Comparison of ENCODE assay signal across 9 cellular contexts in the genomic region with DNA sequence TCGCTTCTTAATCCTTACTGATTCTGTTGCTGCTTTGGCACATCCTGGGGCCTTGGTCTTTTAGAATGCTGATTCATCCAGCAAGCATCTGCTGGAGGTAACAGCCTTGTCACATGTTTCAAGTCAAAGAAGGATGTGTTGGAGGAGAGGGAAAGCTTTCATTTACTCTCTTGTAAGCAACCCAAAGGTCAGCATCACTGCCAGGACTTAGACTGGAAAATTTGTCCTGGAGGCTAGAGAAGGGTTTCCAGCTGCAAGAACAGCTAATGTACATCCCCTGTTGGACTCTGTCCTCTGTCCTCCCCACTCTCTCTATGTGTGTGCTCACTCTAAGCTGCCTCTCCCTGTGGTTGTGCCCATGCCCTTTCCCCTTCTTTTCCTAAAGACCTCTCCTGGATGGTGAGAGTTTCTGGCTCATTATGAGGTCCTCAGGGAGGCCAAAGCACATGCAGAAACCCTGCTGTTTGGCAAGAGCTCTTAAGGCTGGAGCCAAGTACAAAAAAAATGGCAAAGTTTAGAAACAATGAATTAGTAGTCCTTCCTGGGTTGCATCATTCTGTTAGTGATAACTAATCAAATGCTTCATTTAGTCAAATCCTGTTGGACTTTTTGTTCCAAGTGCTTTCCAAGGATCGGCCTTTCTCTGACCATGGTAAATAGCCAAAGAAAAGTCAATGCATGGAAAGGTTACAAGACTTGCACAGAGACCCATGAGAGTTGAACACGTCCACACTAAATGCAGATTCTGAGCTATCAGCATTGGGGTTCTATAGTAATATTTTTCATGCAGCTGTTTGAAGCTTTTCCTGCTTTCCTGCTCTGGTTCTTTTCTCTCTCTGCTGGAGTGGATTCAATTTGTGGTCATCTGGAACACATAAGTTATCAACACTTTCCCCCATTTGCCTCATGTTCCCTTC. TPM values are rescaled to one million over a fixed set of nuclear protein-coding genes. Genes with fewer than 3 reads are reported as not detected.
DNase-seq lines count a peak whose midpoint lies in the region; ATAC-seq and TF ChIP-seq lines count a peak whose summit lies in the region.
"Had no signal": no experiment of that assay in that cellular context is flagged by ENCODE, and none has a peak within 500 bp of the region (broad histone marks: within the 10 kb centered on the region; RNA-seq: fewer than 3 reads in every experiment).

No MANE protein-coding gene starts in this region.

- 25 to 46% methylated on average over 3 of the region's 3 CpGs for WGBS in testis, 2 donors

- no peaks in the 10 kb centered on the region for H3K4me1 ChIP-seq in testis

- no peak for TF ChIP-seq CTCF in cardiac fibroblast (IDR thresholded peaks at IDR 0.05; ENCODE audit: low read depth, low read length)
- no peak for TF ChIP-seq CTCF in testis (IDR thresholded peaks at IDR 0.05)

- no peak for ATAC-seq in HG02938 (IDR thresholded peaks at IDR 0.05; ENCODE audit: unreplicated experiment)
- ATAC-seq in GM18498 (IDR thresholded peaks at IDR 0.05; ENCODE audit: unreplicated experiment): no peak

- H3K4me3 ChIP-seq in cardiac fibroblast (replicated peaks in 1 of 2; ENCODE audit: low read depth in 2 of 2, low read length in 2 of 2): no peak overlapping the region
- H3K4me3 ChIP-seq in testis: no peak overlapping the region

- no peaks in the 10 kb centered on the region for H3K27me3 ChIP-seq in testis

- no peaks in the 10 kb centered on the region for H3K9me3 ChIP-seq in testis

- no peaks in the 10 kb centered on the region for H3K36me3 ChIP-seq in testis (ENCODE audit: low read depth, missing control alignments)

- no peak overlapping the region for H3K27ac ChIP-seq in testis

- intact Hi-C loops in testis (cut with DNase I; ENCODE audit: low total_unique reads): no loop called here

- no peak for TF ChIP-seq POLR2A in testis (IDR thresholded peaks at IDR 0.05)

- peak; percentile 20 for DNase-seq in HK-2 (ENCODE audit: unreplicated experiment)
- peak; percentile 85 to 97 for DNase-seq in cardiac fibroblast (ENCODE audit: low read depth in 2 of 2)
- peak; percentile 82 for DNase-seq in islet precursor cell
- peak; percentile 31 for DNase-seq in testis
- no peak for DNase-seq in NCI-H345 treated with DMSO at 0.1 percent for 48 hours (lab: John Stamatoyannopoulos, UW; ENCODE audit: unreplicated experiment)
- no peak for DNase-seq in HPDE6-E6E7 (ENCODE audit: extremely low spot score)
- DNase-seq: NCI-H2171 had no signal

RNA-seq across cellular contexts. Expression of gene SRPX, which starts 13.5 kb away (rescaled TPM):
- total RNA-seq in testis: 10 to 100 TPM in 1 of 2 donors, 1 to 10 TPM in 1; 5.1 to 11.3 TPM
- polyA plus RNA-seq in testis (ENCODE audit: insufficient read depth, low read depth, low replicate concordance): 31.2 TPM

Comparison
In these comparisons a context has a peak if more than half of its experiments do, and no peak if none do; other contexts are left out.
1. DNase-seq: peak in HK-2 (single experiment), cardiac fibroblast (2 of 2), islet precursor cell (single experiment) and testis (single experiment); none in NCI-H345 treated with DMSO at 0.1 percent for 48 hours (single experiment) and HPDE6-E6E7 (single experiment).